In genomic region chr3:18295171-18295920, GRCh38 we compare ENCODE assay signal across 1 cellular context.
TF ChIP-seq lines count a peak whose summit lies in the region.

No MANE protein-coding gene starts in this region.

TF ChIP-seq in K562, 482 proteins besides CTCF, POLR2A, EP300 and RAD21 (continued from another document):
- TF ChIP-seq MGA (IDR thresholded peaks at IDR 0.05): no peak
- no peak for TF ChIP-seq BDP1 (IDR thresholded peaks at IDR 0.05; ENCODE audit: insufficient read depth, insufficient read length)
